8 cellular contexts compared by ENCODE assay signal in the genomic region with DNA sequence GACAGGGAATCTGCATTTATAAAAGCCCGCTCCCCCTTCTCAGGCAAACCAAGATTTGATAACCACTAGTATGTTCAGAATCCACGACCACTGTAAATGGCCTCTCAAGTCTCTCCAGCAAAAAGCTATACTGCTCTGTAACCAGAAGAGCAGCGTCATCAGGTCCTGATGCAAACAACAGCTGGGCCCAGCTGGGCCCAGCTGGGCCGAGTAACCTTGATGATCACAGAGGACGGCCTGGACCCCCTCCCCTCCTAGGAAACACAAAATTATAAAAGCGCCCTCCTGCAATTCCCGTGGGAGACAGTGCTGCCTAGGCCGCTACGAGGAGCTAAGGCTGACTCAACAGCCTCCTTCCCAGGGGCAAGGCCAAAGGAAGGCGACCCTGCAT. TPM values are rescaled to one million over a fixed set of nuclear protein-coding genes. Genes with fewer than 3 reads are reported as not detected.
DNase-seq lines count a peak whose midpoint lies in the region; ATAC-seq, FAIRE-seq and TF ChIP-seq lines count a peak whose summit lies in the region.

No MANE protein-coding gene starts in this region.

- H3K4me3 Mint-ChIP-seq in stimulated activated naive CD8-positive, alpha-beta T cell treated with anti-CD3 and anti-CD28 coated beads, Interleukin-15, Interleukin-2, amounts not matched to agents 100 ng/mL and 50 ng/mL, for 24 hours: peak overlapping the region; percentile 98
- H3K4me3 Mint-ChIP-seq in activated T-helper 2 cell treated with anti-CD3 and anti-CD28 coated beads, Interferon-gamma antibody, Interleukin-2, Interleukin-4, amounts not matched to agents 10 μg/mL and 5 μg/mL and 100 μg/mL, durations not matched to agents 14 hours and 24 hours and 36 hours (ENCODE audit: low read depth): peak overlapping the region; percentile 94

- intact Hi-C loops in activated T-helper 2 cell treated with anti-CD3 and anti-CD28 coated beads, Interferon-gamma antibody, Interleukin-2, Interleukin-4, amounts not matched to agents 10 μg/mL and 5 μg/mL and 100 μg/mL, durations not matched to agents 14 hours and 24 hours and 36 hours (cut with micrococcal nuclease): loop anchor here (1.0 kb wide), 1 partner anchor 25 kb away; no protein-coding TSS in a partner anchor

- WGBS in suprapubic skin: 27% methylated on average over 10 of the region's 10 CpGs

- peak overlapping the region; percentile 83 for H3K9ac ChIP-seq in iPS-18a (ENCODE audit: low read length)

- TF ChIP-seq EP300 in suprapubic skin (IDR thresholded peaks at IDR 0.05): no peak

- H3K4me1 ChIP-seq in iPS-18a (ENCODE audit: control insufficient read depth, low read depth, low read length) (peaks cover 24% of the 10 kb centered on the region), suprapubic skin (peaks cover 36% of the 10 kb centered on the region)

- no peak for TF ChIP-seq CTCF in suprapubic skin (IDR thresholded peaks at IDR 0.05)

- H3K4me1 Mint-ChIP-seq in stimulated activated naive CD8-positive, alpha-beta T cell treated with anti-CD3 and anti-CD28 coated beads, Interleukin-15, Interleukin-2, amounts not matched to agents 100 ng/mL and 50 ng/mL, for 24 hours (ENCODE audit: low read depth): peaks cover 40% of the 10 kb centered on the region
- H3K4me1 Mint-ChIP-seq in activated T-helper 2 cell treated with anti-CD3 and anti-CD28 coated beads, Interferon-gamma antibody, Interleukin-2, Interleukin-4, amounts not matched to agents 10 μg/mL and 5 μg/mL and 100 μg/mL, durations not matched to agents 14 hours and 24 hours and 36 hours (ENCODE audit: low read depth): peaks cover 33% of the 10 kb centered on the region

- no peaks in the 10 kb centered on the region for H3K9me3 ChIP-seq in iPS-18a (ENCODE audit: control insufficient read depth, low read depth, low read length)
- no peaks in the 10 kb centered on the region for H3K9me3 ChIP-seq in suprapubic skin

- peaks cover 7% of the 10 kb centered on the region for H3K27me3 Mint-ChIP-seq in stimulated activated naive CD8-positive, alpha-beta T cell treated with anti-CD3 and anti-CD28 coated beads, Interleukin-15, Interleukin-2, amounts not matched to agents 100 ng/mL and 50 ng/mL, for 24 hours
- peaks cover 19% of the 10 kb centered on the region for H3K27me3 Mint-ChIP-seq in activated T-helper 2 cell treated with anti-CD3 and anti-CD28 coated beads, Interferon-gamma antibody, Interleukin-2, Interleukin-4, amounts not matched to agents 10 μg/mL and 5 μg/mL and 100 μg/mL, durations not matched to agents 14 hours and 24 hours and 36 hours (ENCODE audit: low read depth)

- H3K36me3 ChIP-seq in iPS-18a (ENCODE audit: control insufficient read depth, low read depth, low read length): peaks cover 11% of the 10 kb centered on the region
- no peaks in the 10 kb centered on the region for H3K36me3 ChIP-seq in suprapubic skin

- DNase-seq in stimulated activated naive CD8-positive, alpha-beta T cell treated with anti-CD3 and anti-CD28 coated beads, Interleukin-15, Interleukin-2, amounts not matched to agents 100 U/mL and 50 U/mL, for 24 hours: no peak
- no peak for DNase-seq in activated T-helper 2 cell treated with anti-CD3 and anti-CD28 coated beads, Interferon-gamma antibody, Interleukin-2, Interleukin-4, amounts not matched to agents 10 μg/mL and 5 μg/mL and 100 μg/mL, durations not matched to agents 14 hours and 24 hours and 36 hours (ENCODE audit: low spot score)
- DNase-seq in suprapubic skin (ENCODE audit: low spot score in 2 of 2) (no peak), NCI-H510A (lab: John Stamatoyannopoulos, UW) (no peak), SIG-M5 treated with dmso at 0.1 percent for 504 hours (lab: John Stamatoyannopoulos, UW; ENCODE audit: unreplicated experiment) (no peak), RCC 7860 (ENCODE audit: low spot score) (no peak)

- peaks cover 30% of the 10 kb centered on the region for H3K36me3 Mint-ChIP-seq in stimulated activated naive CD8-positive, alpha-beta T cell treated with anti-CD3 and anti-CD28 coated beads, Interleukin-15, Interleukin-2, amounts not matched to agents 100 ng/mL and 50 ng/mL, for 24 hours (ENCODE audit: low read depth)
- H3K36me3 Mint-ChIP-seq in activated T-helper 2 cell treated with anti-CD3 and anti-CD28 coated beads, Interferon-gamma antibody, Interleukin-2, Interleukin-4, amounts not matched to agents 10 μg/mL and 5 μg/mL and 100 μg/mL, durations not matched to agents 14 hours and 24 hours and 36 hours (ENCODE audit: low read depth): peaks cover 43% of the 10 kb centered on the region

- no peak for FAIRE-seq in RCC 7860 (lab: Jason Lieb, UNC)

- no peak for TF ChIP-seq POLR2A in suprapubic skin (IDR thresholded peaks at IDR 0.05)

- H3K27me3 ChIP-seq in iPS-18a (ENCODE audit: control insufficient read depth, insufficient read depth, low read length): no peaks in the 10 kb centered on the region
- H3K27me3 ChIP-seq in suprapubic skin: peaks cover under 1% of the 10 kb centered on the region

- peak overlapping the region; percentile 100 for H3K27ac Mint-ChIP-seq in stimulated activated naive CD8-positive, alpha-beta T cell treated with anti-CD3 and anti-CD28 coated beads, Interleukin-15, Interleukin-2, amounts not matched to agents 100 ng/mL and 50 ng/mL, for 24 hours
- peak overlapping the region; percentile 99 for H3K27ac Mint-ChIP-seq in activated T-helper 2 cell treated with anti-CD3 and anti-CD28 coated beads, Interferon-gamma antibody, Interleukin-2, Interleukin-4, amounts not matched to agents 10 μg/mL and 5 μg/mL and 100 μg/mL, durations not matched to agents 14 hours and 24 hours and 36 hours

- no peaks in the 10 kb centered on the region for H3K9me3 Mint-ChIP-seq in stimulated activated naive CD8-positive, alpha-beta T cell treated with anti-CD3 and anti-CD28 coated beads, Interleukin-15, Interleukin-2, amounts not matched to agents 100 ng/mL and 50 ng/mL, for 24 hours
- no peaks in the 10 kb centered on the region for H3K9me3 Mint-ChIP-seq in activated T-helper 2 cell treated with anti-CD3 and anti-CD28 coated beads, Interferon-gamma antibody, Interleukin-2, Interleukin-4, amounts not matched to agents 10 μg/mL and 5 μg/mL and 100 μg/mL, durations not matched to agents 14 hours and 24 hours and 36 hours

- H3K27ac ChIP-seq in iPS-18a (ENCODE audit: low read length) (peak overlapping the region; percentile 92), suprapubic skin (peak overlapping the region; percentile 97)

- ATAC-seq in stimulated activated naive CD8-positive, alpha-beta T cell treated with anti-CD3 and anti-CD28 coated beads, Interleukin-15, Interleukin-2, amounts not matched to agents 100 U/mL and 50 U/mL, for 24 hours: no peak

- H3K4me3 ChIP-seq in iPS-18a (ENCODE audit: low read length) (peak overlapping the region; percentile 84), suprapubic skin (peak overlapping the region; percentile 94)

RNA-seq across cellular contexts. Expression of a gene that starts 0.5 kb away (rescaled TPM):
- total RNA-seq in activated T-helper 2 cell treated with anti-CD3 and anti-CD28 coated beads, Interferon-gamma antibody, Interleukin-2, Interleukin-4, amounts not matched to agents 10 μg/mL and 5 μg/mL and 100 μg/mL, durations not matched to agents 14 hours and 24 hours and 36 hours: 34.1 and 35.1 TPM in 2 replicates
- 10 to 100 TPM; 10.8 to 22.3 (median 17.4) TPM for total RNA-seq in suprapubic skin

RNA-seq across cellular contexts. Expression of a gene that starts 12.2 kb away (rescaled TPM):
- total RNA-seq in activated T-helper 2 cell treated with anti-CD3 and anti-CD28 coated beads, Interferon-gamma antibody, Interleukin-2, Interleukin-4, amounts not matched to agents 10 μg/mL and 5 μg/mL and 100 μg/mL, durations not matched to agents 14 hours and 24 hours and 36 hours: 126 and 137 TPM in 2 replicates
- total RNA-seq in suprapubic skin: 10 to 100 TPM in 3 of 4 donors, 1 to 10 TPM in 1; 7.2 to 39.0 (median 24.3) TPM
